ENCODE assay signal across 8 cellular contexts in the genomic region with DNA sequence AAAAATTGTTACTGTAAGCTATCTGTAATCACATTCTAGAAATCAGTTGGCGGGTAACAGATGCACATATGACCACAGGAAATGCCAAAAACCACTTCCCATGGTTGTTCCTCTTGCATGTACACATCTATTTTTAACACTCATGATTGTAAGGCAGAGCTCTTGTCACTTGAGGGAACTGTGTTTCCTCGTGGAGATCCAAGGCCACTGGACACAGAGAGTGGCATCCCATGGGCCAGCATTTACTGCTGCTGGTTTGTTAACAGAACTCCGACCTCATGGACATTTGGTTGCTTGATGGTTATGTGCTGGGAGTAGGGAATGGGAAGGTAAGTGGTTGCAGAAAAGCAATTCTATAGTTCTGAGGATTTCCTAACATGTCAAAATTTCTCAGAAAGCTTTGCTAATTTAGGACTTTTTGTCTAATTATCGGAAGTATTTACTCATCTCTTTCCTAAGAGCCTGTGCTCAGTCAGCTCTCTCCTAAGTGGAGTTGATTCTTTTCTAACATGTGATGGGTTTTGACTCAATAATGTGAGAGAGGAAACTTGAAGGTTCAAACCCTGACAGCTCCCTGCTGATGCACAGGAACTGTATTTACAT.
DNase-seq lines count a peak whose midpoint lies in the region; ATAC-seq, FAIRE-seq and TF ChIP-seq lines count a peak whose summit lies in the region.

No MANE protein-coding gene starts in this region.

- H3K79me2 ChIP-seq in Loucy (ENCODE audit: insufficient read depth, low read length): no peaks in the 10 kb centered on the region

- no peak overlapping the region for H3K27ac ChIP-seq in testis
- peak overlapping the region in 1 of 2 donors; percentile 14 for H3K27ac ChIP-seq in kidney (ENCODE audit: low read depth in 2 of 2, low read length in 2 of 2)

- no peak for TF ChIP-seq POLR2A in testis (IDR thresholded peaks at IDR 0.05)

- H3K27me3 ChIP-seq in Loucy (ENCODE audit: insufficient read depth, low read length, poor library complexity, severe bottlenecking) (peaks cover 12% of the 10 kb centered on the region), testis (no peaks in the 10 kb centered on the region)

- H3K9me3 ChIP-seq in Loucy (ENCODE audit: insufficient read depth, low read depth, low read length) (no peaks in the 10 kb centered on the region; the same call in 1 of the 2 replicates), testis (no peaks in the 10 kb centered on the region), kidney (ENCODE audit: control insufficient read depth in 1 of 2, low read length in 2 of 2) (no peaks in the 10 kb centered on the region)

- H3K4me3 ChIP-seq in Loucy (ENCODE audit: low read length, poor library complexity, severe bottlenecking): peak overlapping the region; percentile 69
- H3K4me3 ChIP-seq in cardiac fibroblast (replicated peaks in 1 of 2; ENCODE audit: low read depth in 2 of 2, low read length in 2 of 2): no peak overlapping the region
- no peak overlapping the region for H3K4me3 ChIP-seq in testis
- no peak overlapping the region for H3K4me3 ChIP-seq in kidney (ENCODE audit: low read length in 2 of 2)

- intact Hi-C loops in testis (cut with DNase I; ENCODE audit: low total_unique reads): no loop called here
- intact Hi-C loops in kidney (cut with DNase I): no loop called here

- 0 out of 2 replicates have a peak, but pooled peaks cover 5% of the 10 kb centered on the region for H3F3A ChIP-seq in Loucy (ENCODE audit: low read depth)

- H3K36me3 ChIP-seq in Loucy (ENCODE audit: insufficient read depth, low read length): no peaks in the 10 kb centered on the region
- H3K36me3 ChIP-seq in testis (ENCODE audit: low read depth, missing control alignments): no peaks in the 10 kb centered on the region
- H3K36me3 ChIP-seq in kidney (ENCODE audit: control insufficient read depth in 1 of 2, insufficient read depth in 2 of 2, low read length in 2 of 2): no peaks in the 10 kb centered on the region

- 64 to 73% methylated on average over 4 of the region's 4 CpGs for WGBS in testis, 2 donors

- peak; percentile 70 for ATAC-seq in GM21447 (IDR thresholded peaks at IDR 0.05; ENCODE audit: unreplicated experiment)

- no peaks in the 10 kb centered on the region for H3K9me2 ChIP-seq in Loucy (replicated peaks; ENCODE audit: low read depth, low read length)

- H4K20me1 ChIP-seq in Loucy (ENCODE audit: insufficient read depth, low read length, poor library complexity, severe bottlenecking): no peaks in the 10 kb centered on the region

- TF ChIP-seq CTCF in Loucy (conservative IDR thresholded peaks at IDR 0.05; ENCODE audit: low read length) (no peak), cardiac fibroblast (IDR thresholded peaks at IDR 0.05; ENCODE audit: low read depth, low read length) (no peak), testis (IDR thresholded peaks at IDR 0.05) (no peak), kidney (IDR thresholded peaks at IDR 0.05; ENCODE audit: borderline replicate concordance, extremely low read depth, insufficient read depth) (no peak)

- H3K4me1 ChIP-seq in Loucy (ENCODE audit: insufficient read depth, low read length, poor library complexity, severe bottlenecking): peaks cover 52% of the 10 kb centered on the region
- no peaks in the 10 kb centered on the region for H3K4me1 ChIP-seq in testis
- H3K4me1 ChIP-seq in kidney (ENCODE audit: control insufficient read depth in 1 of 2, insufficient read depth in 1 of 2, low read depth in 1 of 2, low read length in 2 of 2): no peaks in the 10 kb centered on the region

- H3K4me2 ChIP-seq in Loucy (ENCODE audit: low read depth, low read length, poor library complexity, severe bottlenecking): peak overlapping the region; percentile 93

- H2AFZ ChIP-seq in Loucy (ENCODE audit: low read length): no peak overlapping the region

- DNase-seq in EH (ENCODE audit: low read depth) (peak; percentile 72), cardiac fibroblast (ENCODE audit: low read depth in 2 of 2) (peak; percentile 40 to 43), testis (peak; percentile 20), D341Med (ENCODE audit: low spot score) (no peak), kidney (no peak), NCI-H1436 treated with DMSO at 0.1 percent for 48 hours (lab: John Stamatoyannopoulos, UW) (no peak)

- H3K9ac ChIP-seq in Loucy (ENCODE audit: low read depth, low read length, poor library complexity, severe bottlenecking) (peak overlapping the region; percentile 71), kidney (ENCODE audit: low read length in 2 of 2) (no peak overlapping the region)

- FAIRE-seq in kidney (lab: Jason Lieb, UNC): no peak

Comparison
In these comparisons a context has a peak if more than half of its experiments do, and no peak if none do; other contexts are left out.
1. DNase-seq: peak in EH (single experiment), cardiac fibroblast (2 of 2) and testis (single experiment); none in D341Med (single experiment), kidney (single experiment) and NCI-H1436 treated with DMSO at 0.1 percent for 48 hours (single experiment).